Comparison of ENCODE assay signal across 8 cellular contexts in the genomic region with DNA sequence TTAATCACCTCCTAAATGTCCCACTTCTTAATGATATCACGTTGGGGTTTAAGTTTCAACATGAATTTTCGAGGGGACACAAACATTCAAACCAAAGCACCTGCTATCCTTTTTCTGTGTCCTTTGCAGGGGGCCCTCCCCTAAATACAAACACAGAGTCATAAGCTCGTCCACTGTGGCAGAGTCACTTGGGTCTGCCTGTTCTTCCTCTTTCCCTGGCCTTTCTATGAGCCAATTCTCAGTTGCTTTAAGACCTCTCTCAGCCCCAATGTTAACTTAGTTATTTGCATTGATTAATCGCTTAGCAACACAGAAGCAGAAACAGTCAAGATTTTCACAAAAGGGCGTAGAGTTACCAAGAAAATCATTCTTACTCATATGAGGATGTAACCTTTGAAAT. TPM values are rescaled to one million over a fixed set of nuclear protein-coding genes. Genes with fewer than 3 reads are reported as not detected.
"Had no signal": no experiment of that assay in that cellular context is flagged by ENCODE, and none has a peak within 500 bp of the region (broad histone marks: within the 10 kb centered on the region; RNA-seq: fewer than 3 reads in every experiment).

No MANE protein-coding gene starts in this region.

- DNase-seq: GM23248, GOT3, H9, HCEC 1CT, IMR-90 had no signal

- H3K4me1 Mint-ChIP-seq: H9 had no signal

- H3K27ac Mint-ChIP-seq: H9 had no signal

- ATAC-seq: K562 had no signal

- H3K4me3 Mint-ChIP-seq: H9 had no signal

RNA-seq across cellular contexts. Expression of gene APCS, which starts 14.9 kb away (rescaled TPM):
- total RNA-seq: GM23248, H4, H9, HT-29, IMR-90 had no signal
